8 cellular contexts compared by ENCODE assay signal in the genomic region with DNA sequence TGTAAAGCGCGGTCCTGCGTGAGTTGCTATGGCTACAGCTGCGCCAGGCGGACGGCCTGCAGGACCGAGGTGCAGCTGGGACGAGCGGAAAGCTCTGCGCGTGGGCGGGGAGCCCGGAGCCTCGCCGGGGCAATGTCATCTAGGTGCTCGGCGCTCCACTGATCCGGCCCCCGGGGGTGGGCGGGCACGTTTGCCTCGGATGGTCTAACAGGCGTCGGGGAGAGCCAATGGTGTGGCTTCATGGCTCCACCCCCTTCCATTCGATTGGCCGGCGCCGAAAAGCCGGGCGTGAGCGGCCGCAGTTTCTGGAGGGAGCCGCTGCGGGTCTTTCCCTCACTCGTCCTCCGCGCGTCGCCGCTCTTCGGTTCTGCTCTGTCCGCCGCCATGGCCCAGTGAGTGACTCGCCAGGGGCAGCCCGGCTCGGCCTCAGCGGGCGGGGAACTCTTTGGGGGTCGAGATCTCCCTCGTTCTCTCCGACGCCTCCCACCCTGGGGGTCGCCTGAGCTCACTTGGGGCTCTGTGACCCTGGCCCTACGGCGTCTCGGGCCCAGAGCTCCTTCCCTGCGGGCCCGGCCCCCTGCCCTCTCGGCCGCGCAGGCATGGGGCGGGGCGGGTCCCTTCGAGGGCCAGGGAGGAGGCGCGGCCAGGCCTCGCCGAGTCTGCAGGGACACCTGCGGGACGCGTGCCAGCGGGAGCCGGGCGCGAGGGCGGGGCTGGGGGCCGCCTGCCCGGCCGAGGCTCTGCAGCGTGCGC. TPM values are rescaled to one million over a fixed set of nuclear protein-coding genes. Genes with fewer than 3 reads are reported as not detected.
DNase-seq lines count a peak whose midpoint lies in the region; ATAC-seq and TF ChIP-seq lines count a peak whose summit lies in the region.

A gene (plus strand): TSS at position 331 of the 753 bp plus-strand sequence. CDS start 54 bp downstream, at position 385.

- intact Hi-C loops in PC-3 (cut with micrococcal nuclease) = loop anchor here (1.0 kb wide), 2 partner anchors 11 to 22 kb away; no protein-coding TSS in a partner anchor

- H3K9me3 ChIP-seq in PC-3 (ENCODE audit: low read length) = no peaks in the 10 kb centered on the region
- H3K9me3 ChIP-seq in mucosa of rectum (ENCODE audit: control insufficient read depth in 2 of 2, low read length in 2 of 2) = no peaks in the 10 kb centered on the region

- H3K36me3 ChIP-seq in PC-3 (ENCODE audit: low read depth, low read length) (peaks cover 15% of the 10 kb centered on the region), mucosa of rectum (ENCODE audit: control insufficient read depth in 2 of 2, insufficient read depth in 2 of 2, low read length in 2 of 2) (peaks cover 7 to 12% of the 10 kb centered on the region in 2 donors)

- no peaks in the 10 kb centered on the region for H3K9me2 ChIP-seq in PC-3 (replicated peaks; ENCODE audit: low read length)

- ATAC-seq in GM21576 (IDR thresholded peaks at IDR 0.05; ENCODE audit: unreplicated experiment) = peak; percentile 88
- ATAC-seq in PC-3 = peak; percentile 92

- DNase-seq in DMS114 treated with DMSO at 0.1 percent for 48 hours (lab: John Stamatoyannopoulos, UW; ENCODE audit: unreplicated experiment) (peak; percentile 95), PC-3 (peak; percentile 98), epithelial cell of proximal tubule (ENCODE audit: low read depth) (peak; percentile 58)
- peak; percentile 96 for DNase-seq in activated T-cell treated with anti-CD3 and anti-CD28 coated beads, Interleukin-2, amount 50 U/mL, for 1 hour
- DNase-seq in stimulated activated CD8-positive, alpha-beta memory T cell treated with anti-CD3 and anti-CD28 coated beads, Interleukin-4, amount 100 ng/mL, for 48 hours = peak; percentile 98

- peaks cover 35% of the 10 kb centered on the region for H3K79me2 ChIP-seq in PC-3 (ENCODE audit: low read length)

- peaks cover 2% of the 10 kb centered on the region for H3F3A ChIP-seq in PC-3 (ENCODE audit: low read length, unreplicated experiment)

- H3K4me1 ChIP-seq in PC-3 (ENCODE audit: insufficient read depth, low read length) (peaks cover 21% of the 10 kb centered on the region), mucosa of rectum (ENCODE audit: control insufficient read depth in 2 of 2, insufficient read depth in 2 of 2, low read length in 2 of 2) (peaks cover 15 to 21% of the 10 kb centered on the region in 2 donors)

- peak within 1 kb of the TSS; percentile 97 for H3K9ac ChIP-seq in PC-3 (ENCODE audit: low read length)
- peak within 1 kb of the TSS; percentile 80 to 88 for H3K9ac ChIP-seq in mucosa of rectum (ENCODE audit: low read depth in 1 of 2, low read length in 2 of 2)

- peak within 1 kb of the TSS; percentile 98 for H2AFZ ChIP-seq in PC-3 (ENCODE audit: low read length)

- TF ChIP-seq CTCF in PC-3 (conservative IDR thresholded peaks at IDR 0.05; ENCODE audit: low read depth, low read length) (no peak), epithelial cell of proximal tubule (conservative IDR thresholded peaks at IDR 0.05; ENCODE audit: low read depth, low read length) (no peak)

- peak within 1 kb of the TSS; percentile 99 for H3K4me2 ChIP-seq in PC-3 (ENCODE audit: low read length)

- peak within 1 kb of the TSS; percentile 97 for H3K27ac ChIP-seq in PC-3 (ENCODE audit: low read length)
- peak within 1 kb of the TSS; percentile 92 to 93 for H3K27ac ChIP-seq in mucosa of rectum (ENCODE audit: low read depth in 2 of 2, low read length in 2 of 2)

- CTCF ChIA-PET in PC-3 (lab: Charles Lee) = interaction anchor here (0.6 to 1.1 kb wide), 2 partner anchors 11 to 41 kb away, joined by 3 to 4 read pairs; no protein-coding TSS in a partner anchor

- peaks cover 25% of the 10 kb centered on the region for H4K20me1 ChIP-seq in PC-3 (ENCODE audit: low read length)

- H3K27me3 ChIP-seq in PC-3 (ENCODE audit: low read length) (no peaks in the 10 kb centered on the region), mucosa of rectum (ENCODE audit: control insufficient read depth in 2 of 2, insufficient read depth in 2 of 2, low read length in 2 of 2) (no peaks in the 10 kb centered on the region)

- POLR2A ChIA-PET in PC-3 (lab: Charles Lee; ENCODE audit: unreplicated experiment) = interaction anchor here (0.6 to 0.7 kb wide), 4 partner anchors 11 to 195 kb away, joined by 4 to 7 read pairs (median 6); no protein-coding TSS in a partner anchor

- no peak for TF ChIP-seq EP300 in Ishikawa (IDR thresholded peaks at IDR 0.05; ENCODE audit: borderline replicate concordance)

- peak within 1 kb of the TSS; percentile 95 for H3K4me3 ChIP-seq in PC-3 (ENCODE audit: low read length)
- peak within 1 kb of the TSS; percentile 92 for H3K4me3 ChIP-seq in epithelial cell of proximal tubule (ENCODE audit: low read depth, low read length)
- H3K4me3 ChIP-seq in mucosa of rectum (ENCODE audit: low read length in 2 of 2) = peak within 1 kb of the TSS; percentile 87 to 89

- TF ChIP-seq RAD21 in Ishikawa (IDR thresholded peaks at IDR 0.05; ENCODE audit: low read depth) = no peak

- no TSS peak for BruUV-seq in PC-3 (replicated peaks; lab: Mats Ljungman, UMichigan)

TF ChIP-seq in Ishikawa, 13 proteins besides CTCF, POLR2A, EP300 and RAD21:
- TF ChIP-seq EGR1 (IDR thresholded peaks at IDR 0.05) (peak; percentile 100), NFIC (IDR thresholded peaks at IDR 0.05) (peak; percentile 73), TEAD4 (IDR thresholded peaks at IDR 0.05) (0 out of 2 replicates have a peak, but pooled peaks have one; percentile 4), TAF1 (IDR thresholded peaks at IDR 0.05; ENCODE audit: low read depth) (peak; percentile 95), ZBTB7A (IDR thresholded peaks at IDR 0.05; ENCODE audit: low read depth) (peak; percentile 86), CEBPB (IDR thresholded peaks at IDR 0.05) (no peak), TCF12 (IDR thresholded peaks at IDR 0.05; ENCODE audit: low read depth) (no peak; the same call in none of the 2 replicates), FOXM1 (IDR thresholded peaks at IDR 0.05; ENCODE audit: borderline replicate concordance, low read depth) (peak; percentile 62; the same call in 1 of the 2 replicates), CREB1 (IDR thresholded peaks at IDR 0.05; ENCODE audit: low read depth) (0 out of 2 replicates have a peak, but pooled peaks have one; percentile 31), YY1 (IDR thresholded peaks at IDR 0.05; ENCODE audit: low read depth) (peak; percentile 83)
- TF ChIP-seq, protein P1, sequence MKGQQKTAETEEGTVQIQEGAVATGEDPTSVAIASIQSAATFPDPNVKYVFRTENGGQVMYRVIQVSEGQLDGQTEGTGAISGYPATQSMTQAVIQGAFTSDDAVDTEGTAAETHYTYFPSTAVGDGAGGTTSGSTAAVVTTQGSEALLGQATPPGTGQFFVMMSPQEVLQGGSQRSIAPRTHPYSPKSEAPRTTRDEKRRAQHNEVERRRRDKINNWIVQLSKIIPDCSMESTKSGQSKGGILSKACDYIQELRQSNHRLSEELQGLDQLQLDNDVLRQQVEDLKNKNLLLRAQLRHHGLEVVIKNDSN (IDR thresholded peaks at IDR 0.05) = no peak
- TF ChIP-seq, protein P2, sequence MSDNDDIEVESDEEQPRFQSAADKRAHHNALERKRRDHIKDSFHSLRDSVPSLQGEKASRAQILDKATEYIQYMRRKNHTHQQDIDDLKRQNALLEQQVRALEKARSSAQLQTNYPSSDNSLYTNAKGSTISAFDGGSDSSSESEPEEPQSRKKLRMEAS (IDR thresholded peaks at IDR 0.05) = peak; percentile 78
- TF ChIP-seq, protein P3, sequence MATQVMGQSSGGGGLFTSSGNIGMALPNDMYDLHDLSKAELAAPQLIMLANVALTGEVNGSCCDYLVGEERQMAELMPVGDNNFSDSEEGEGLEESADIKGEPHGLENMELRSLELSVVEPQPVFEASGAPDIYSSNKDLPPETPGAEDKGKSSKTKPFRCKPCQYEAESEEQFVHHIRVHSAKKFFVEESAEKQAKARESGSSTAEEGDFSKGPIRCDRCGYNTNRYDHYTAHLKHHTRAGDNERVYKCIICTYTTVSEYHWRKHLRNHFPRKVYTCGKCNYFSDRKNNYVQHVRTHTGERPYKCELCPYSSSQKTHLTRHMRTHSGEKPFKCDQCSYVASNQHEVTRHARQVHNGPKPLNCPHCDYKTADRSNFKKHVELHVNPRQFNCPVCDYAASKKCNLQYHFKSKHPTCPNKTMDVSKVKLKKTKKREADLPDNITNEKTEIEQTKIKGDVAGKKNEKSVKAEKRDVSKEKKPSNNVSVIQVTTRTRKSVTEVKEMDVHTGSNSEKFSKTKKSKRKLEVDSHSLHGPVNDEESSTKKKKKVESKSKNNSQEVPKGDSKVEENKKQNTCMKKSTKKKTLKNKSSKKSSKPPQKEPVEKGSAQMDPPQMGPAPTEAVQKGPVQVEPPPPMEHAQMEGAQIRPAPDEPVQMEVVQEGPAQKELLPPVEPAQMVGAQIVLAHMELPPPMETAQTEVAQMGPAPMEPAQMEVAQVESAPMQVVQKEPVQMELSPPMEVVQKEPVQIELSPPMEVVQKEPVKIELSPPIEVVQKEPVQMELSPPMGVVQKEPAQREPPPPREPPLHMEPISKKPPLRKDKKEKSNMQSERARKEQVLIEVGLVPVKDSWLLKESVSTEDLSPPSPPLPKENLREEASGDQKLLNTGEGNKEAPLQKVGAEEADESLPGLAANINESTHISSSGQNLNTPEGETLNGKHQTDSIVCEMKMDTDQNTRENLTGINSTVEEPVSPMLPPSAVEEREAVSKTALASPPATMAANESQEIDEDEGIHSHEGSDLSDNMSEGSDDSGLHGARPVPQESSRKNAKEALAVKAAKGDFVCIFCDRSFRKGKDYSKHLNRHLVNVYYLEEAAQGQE (IDR thresholded peaks at IDR 0.05; ENCODE audit: low read depth) = no peak
TF ChIP-seq in Ishikawa: peak in this region for 9.

RNA-seq across cellular contexts. Expression of the gene that starts here (rescaled TPM):
- total RNA-seq in PC-3 (2014; rRNA removed) (150 and 162 TPM in 2 replicates), epithelial cell of proximal tubule (231 and 304 TPM in 2 replicates)

Comparison
In these comparisons a context has a peak if more than half of its experiments do, and no peak if none do; other contexts are left out.
1. Peak in every context shown above with its lines: DNase-seq, ATAC-seq, H3K4me3 ChIP-seq and H3K27ac ChIP-seq.